ENCODE assay signal across 8 cellular contexts in the genomic region with DNA sequence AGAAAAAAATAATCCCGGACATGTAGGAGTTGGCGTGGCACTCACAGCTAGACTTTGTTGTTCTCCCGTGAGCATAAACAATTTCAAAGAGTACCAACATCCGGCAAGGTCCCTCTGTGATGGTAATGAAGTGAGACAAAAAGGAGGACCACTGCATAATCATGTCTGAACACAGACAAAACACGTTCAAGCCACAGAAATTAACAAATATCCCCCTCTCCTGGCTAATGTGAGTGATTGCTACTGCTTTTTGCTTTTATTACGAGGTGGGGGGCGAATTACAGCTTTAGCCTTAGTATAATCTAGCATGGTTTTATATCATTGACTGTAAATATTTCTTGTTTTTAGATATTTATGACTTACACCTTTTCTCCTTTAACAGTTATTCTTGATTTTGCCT.
DNase-seq lines count a peak whose midpoint lies in the region; FAIRE-seq and TF ChIP-seq lines count a peak whose summit lies in the region.

No MANE protein-coding gene starts in this region.

- no peak overlapping the region for H3K23ac ChIP-seq in mesendoderm (ENCODE audit: low read length)

- no peak for FAIRE-seq in astrocyte (lab: Jason Lieb, UNC)

- no peaks in the 10 kb centered on the region for H3K27me3 ChIP-seq in astrocyte (ENCODE audit: insufficient read depth, low read length)
- no peaks in the 10 kb centered on the region for H3K27me3 ChIP-seq in mesendoderm (ENCODE audit: insufficient read depth, low read length, poor library complexity)

- H3K18ac ChIP-seq in mesendoderm (ENCODE audit: low read length): no peak overlapping the region

- no peak overlapping the region for H2BK15ac ChIP-seq in mesendoderm (replicated peaks; ENCODE audit: low read depth)

- CTCF ChIA-PET in activated naive CD4-positive, alpha-beta T cell treated with anti-CD3 and anti-CD28 coated beads, Interleukin-2, amount 10 ng/mL, durations not matched to agents 7 days and 5 days (lab: Charles Lee): interaction anchor here (0.9 kb wide), 1 partner anchor 11 kb away, joined by 3 read pairs; no protein-coding TSS in a partner anchor

- no peaks in the 10 kb centered on the region for H3K79me2 ChIP-seq in astrocyte (ENCODE audit: insufficient read depth, low read length)
- H3K79me2 ChIP-seq in mesendoderm (ENCODE audit: control insufficient read depth, insufficient read depth, low read length): no peaks in the 10 kb centered on the region

- H3K4me1 Mint-ChIP-seq in astrocyte (ENCODE audit: low read depth, unreplicated experiment) (no peaks in the 10 kb centered on the region), endothelial cell (ENCODE audit: unreplicated experiment) (no peaks in the 10 kb centered on the region)
- no peaks in the 10 kb centered on the region for H3K4me1 Mint-ChIP-seq in activated naive CD4-positive, alpha-beta T cell treated with anti-CD3 and anti-CD28 coated beads, Interleukin-2, amount 10 ng/mL, durations not matched to agents 7 days and 5 days

- no peak overlapping the region for H3K27ac Mint-ChIP-seq in astrocyte (ENCODE audit: unreplicated experiment)
- H3K27ac Mint-ChIP-seq in activated naive CD4-positive, alpha-beta T cell treated with anti-CD3 and anti-CD28 coated beads, Interleukin-2, amount 10 ng/mL, durations not matched to agents 7 days and 5 days: no peak overlapping the region
- no peak overlapping the region for H3K27ac Mint-ChIP-seq in endothelial cell (ENCODE audit: unreplicated experiment)

- no peak overlapping the region for H3K9ac ChIP-seq in astrocyte (ENCODE audit: low read length)
- H3K9ac ChIP-seq in mesendoderm (ENCODE audit: low read length): no peak overlapping the region

- H3K79me1 ChIP-seq in mesendoderm (ENCODE audit: low read length): no peaks in the 10 kb centered on the region

- H3K27me3 Mint-ChIP-seq in astrocyte (ENCODE audit: low read depth, unreplicated experiment): no peaks in the 10 kb centered on the region
- H3K27me3 Mint-ChIP-seq in activated naive CD4-positive, alpha-beta T cell treated with anti-CD3 and anti-CD28 coated beads, Interleukin-2, amount 10 ng/mL, durations not matched to agents 7 days and 5 days: no peaks in the 10 kb centered on the region
- no peaks in the 10 kb centered on the region for H3K27me3 Mint-ChIP-seq in endothelial cell (ENCODE audit: unreplicated experiment)

- H3K36me3 ChIP-seq in astrocyte (ENCODE audit: insufficient read depth, low read length) (no peaks in the 10 kb centered on the region), mesendoderm (ENCODE audit: control insufficient read depth, insufficient read depth, low read length) (no peaks in the 10 kb centered on the region)

- no peak overlapping the region for H2AK5ac ChIP-seq in mesendoderm (ENCODE audit: low read length)

- H3K4me1 ChIP-seq in astrocyte (ENCODE audit: insufficient read depth, low read length) (no peaks in the 10 kb centered on the region), mesendoderm (ENCODE audit: control insufficient read depth, low read depth, low read length) (no peaks in the 10 kb centered on the region)

- no CpG with 5 or more reads among the region's 7 CpGs for WGBS in mesendoderm (ENCODE audit: extremely low coverage, insufficient coverage, low lambda C conversion rate)

- H3K36me3 Mint-ChIP-seq in astrocyte (ENCODE audit: low read depth, unreplicated experiment) (no peaks in the 10 kb centered on the region), endothelial cell (ENCODE audit: low read depth, unreplicated experiment) (no peaks in the 10 kb centered on the region)
- H3K36me3 Mint-ChIP-seq in activated naive CD4-positive, alpha-beta T cell treated with anti-CD3 and anti-CD28 coated beads, Interleukin-2, amount 10 ng/mL, durations not matched to agents 7 days and 5 days: no peaks in the 10 kb centered on the region

- H2BK120ac ChIP-seq in mesendoderm (ENCODE audit: low read depth, low read length): no peak overlapping the region

- no peak overlapping the region for H3K4ac ChIP-seq in mesendoderm (ENCODE audit: low read depth, low read length)

- H2BK5ac ChIP-seq in mesendoderm (ENCODE audit: low read length): no peak overlapping the region

- peak overlapping the region; percentile 39 for H3K4me2 ChIP-seq in astrocyte (ENCODE audit: low read length)
- H3K4me2 ChIP-seq in mesendoderm (ENCODE audit: low read length): no peak overlapping the region

- H3K4me3 ChIP-seq in astrocyte (ENCODE audit: insufficient read depth, low read depth, low read length) (no peak overlapping the region), mesendoderm (ENCODE audit: low read length) (no peak overlapping the region)

- peak overlapping the region; percentile 71 for H2AFZ ChIP-seq in astrocyte (ENCODE audit: low read depth, low read length)

- DNase-seq in ELR (ENCODE audit: low read depth): peak; percentile 49
- peak; percentile 66 for DNase-seq in NCI-H1092 treated with DMSO at 0.1 percent for 48 hours (lab: John Stamatoyannopoulos, UW)
- DNase-seq in astrocyte (ENCODE audit: low read depth): peak; percentile 9
- peak; percentile 33 for DNase-seq in mesendoderm
- DNase-seq in activated naive CD4-positive, alpha-beta T cell treated with anti-CD3 and anti-CD28 coated beads, Interleukin-2, amount 10 ng/mL, durations not matched to agents 7 days and 5 days: no peak
- no peak for DNase-seq in T1000 (lab: John Stamatoyannopoulos, UW)
- DNase-seq in endothelial cell (ENCODE audit: low spot score): no peak
- no peak for DNase-seq in UCSD-AML1 (lab: John Stamatoyannopoulos, UW; ENCODE audit: unreplicated experiment)

- H4K20me1 ChIP-seq in astrocyte (ENCODE audit: insufficient read depth, low read length): no peaks in the 10 kb centered on the region

- H3K4me3 Mint-ChIP-seq in astrocyte (ENCODE audit: unreplicated experiment) (no peak overlapping the region), endothelial cell (ENCODE audit: unreplicated experiment) (no peak overlapping the region)
- H3K4me3 Mint-ChIP-seq in activated naive CD4-positive, alpha-beta T cell treated with anti-CD3 and anti-CD28 coated beads, Interleukin-2, amount 10 ng/mL, durations not matched to agents 7 days and 5 days: no peak overlapping the region

- H3K9me3 Mint-ChIP-seq in astrocyte (ENCODE audit: unreplicated experiment) (no peaks in the 10 kb centered on the region), endothelial cell (ENCODE audit: unreplicated experiment) (no peaks in the 10 kb centered on the region)
- no peaks in the 10 kb centered on the region for H3K9me3 Mint-ChIP-seq in activated naive CD4-positive, alpha-beta T cell treated with anti-CD3 and anti-CD28 coated beads, Interleukin-2, amount 10 ng/mL, durations not matched to agents 7 days and 5 days

- H4K8ac ChIP-seq in mesendoderm (ENCODE audit: low read depth, low read length): no peak overlapping the region

- peak; percentile 48 for TF ChIP-seq CTCF in astrocyte (IDR thresholded peaks at IDR 0.05; ENCODE audit: insufficient read depth, low read depth, low read length)
- TF ChIP-seq CTCF in endothelial cell (IDR thresholded peaks at IDR 0.05; ENCODE audit: unreplicated experiment): no peak

- H3K27ac ChIP-seq in astrocyte (ENCODE audit: low read depth, low read length) (no peak overlapping the region), mesendoderm (ENCODE audit: low read depth, low read length) (no peak overlapping the region)

- H3K56ac ChIP-seq in mesendoderm (ENCODE audit: low read length): no peak overlapping the region

- H4K5ac ChIP-seq in mesendoderm (ENCODE audit: low read length): no peak overlapping the region

- H3K9me3 ChIP-seq in astrocyte (ENCODE audit: insufficient read depth, low read depth, low read length): no peaks in the 10 kb centered on the region

Comparison
In these comparisons a context has a peak if more than half of its experiments do, and no peak if none do; other contexts are left out.
1. DNase-seq: peak in ELR (single experiment), NCI-H1092 treated with DMSO at 0.1 percent for 48 hours (single experiment), astrocyte (single experiment) and mesendoderm (single experiment); none in activated naive CD4-positive, alpha-beta T cell treated with anti-CD3 and anti-CD28 coated beads, Interleukin-2, amount 10 ng/mL, durations not matched to agents 7 days and 5 days (single experiment), T1000 (single experiment), endothelial cell (single experiment) and UCSD-AML1 (single experiment).